In genomic region chr3:61157414-61157813, GRCh38 we compare ENCODE assay signal across 17 cellular contexts.
DNase-seq lines count a peak whose midpoint lies in the region; ATAC-seq, FAIRE-seq and TF ChIP-seq lines count a peak whose summit lies in the region.
"Had no signal": no experiment of that assay in that cellular context is flagged by ENCODE, and none has a peak within 500 bp of the region (broad histone marks: within the 10 kb centered on the region; RNA-seq: fewer than 3 reads in every experiment).

No MANE protein-coding gene starts in this region.

- intact Hi-C loops in heart left ventricle (cut with DNase I): loop anchor here in 1 of 10 donors (5.0 kb wide), 1 partner anchor 95 kb away; the partner anchor contains the start of gene FHIT
- intact Hi-C loops in PC-9 (cut with micrococcal nuclease; ENCODE audit: unreplicated experiment): no loop called here

- no peak overlapping the region for H3K4me2 ChIP-seq in hepatocyte
- H3K4me2 ChIP-seq in PC-9: no peak overlapping the region

- DNase-seq in GM12891 (ENCODE audit: insufficient read length, low spot score): no peak
- DNase-seq in heart left ventricle: no peak
- DNase-seq in effector CD4-positive, alpha-beta T cell: no peak
- no peak for DNase-seq in hepatocyte (ENCODE audit: low spot score)
- no peak for DNase-seq in PC-9
- DNase-seq: activated CD4-positive, alpha-beta T cell treated with anti-CD3 and anti-CD28 coated beads for 4 hours; activated T-cell treated with anti-CD3 and anti-CD28 coated beads, Interleukin-2, amount 50 U/mL, for 4 hours; heart right ventricle; KBM-7; NCI-H1436; RPMI8226; T-helper 2 cell had no signal

- ATAC-seq in GM19351 (IDR thresholded peaks at IDR 0.05; ENCODE audit: unreplicated experiment) (peak; percentile 61), HG02623 (IDR thresholded peaks at IDR 0.05; ENCODE audit: unreplicated experiment) (peak; percentile 81), HG03342 (IDR thresholded peaks at IDR 0.05; ENCODE audit: unreplicated experiment) (peak; percentile 87), heart left ventricle (no peak)
- ATAC-seq: activated T-cell treated with anti-CD3 and anti-CD28 coated beads, Interleukin-2, amount 50 U/mL, for 4 hours; heart right ventricle had no signal

- H2AFZ ChIP-seq in hepatocyte (no peak overlapping the region), PC-9 (no peak overlapping the region)

- H3K27me3 ChIP-seq in heart left ventricle (no peaks in the 10 kb centered on the region), hepatocyte (no peaks in the 10 kb centered on the region), PC-9 (ENCODE audit: insufficient read depth, low read depth) (no peaks in the 10 kb centered on the region)
- H3K27me3 ChIP-seq: heart right ventricle had no signal

- TF ChIP-seq POLR2A in GM12891 (IDR thresholded peaks at IDR 0.05; ENCODE audit: low read depth, low read length): no peak
- no peak for TF ChIP-seq POLR2A in heart left ventricle (IDR thresholded peaks at IDR 0.05)

- H3K9me3 ChIP-seq in heart left ventricle (no peaks in the 10 kb centered on the region), hepatocyte (ENCODE audit: low read depth) (no peaks in the 10 kb centered on the region), PC-9 (ENCODE audit: insufficient read depth, low read depth) (no peaks in the 10 kb centered on the region)
- H3K9me3 ChIP-seq: heart right ventricle, prostate gland had no signal

- peak; percentile 13 for FAIRE-seq in GM12891 (lab: Jason Lieb, UNC)

- H3K9me2 ChIP-seq in hepatocyte (replicated peaks; ENCODE audit: insufficient read depth): no peaks in the 10 kb centered on the region
- H3K9me2 ChIP-seq in PC-9 (ENCODE audit: insufficient read depth): no peaks in the 10 kb centered on the region

- BruUV-seq in PC-9 (replicated peaks; lab: Mats Ljungman, UMichigan): no TSS peak

- H3K4me3 ChIP-seq in heart left ventricle (no peak overlapping the region), hepatocyte (no peak overlapping the region), PC-9 (no peak overlapping the region)
- H3K4me3 ChIP-seq: heart right ventricle, prostate gland had no signal

- H3F3A ChIP-seq in PC-9 (ENCODE audit: insufficient read depth, low read depth): no peaks in the 10 kb centered on the region

- CTCF ChIA-PET in PC-9 (lab: Charles Lee): no interaction called here

- H3K4me1 ChIP-seq in heart left ventricle (peaks cover 0 to 20% (median 6%) of the 10 kb centered on the region in 12 donors), hepatocyte (ENCODE audit: insufficient read depth) (no peaks in the 10 kb centered on the region), PC-9 (replicated peaks; ENCODE audit: insufficient read depth) (no peaks in the 10 kb centered on the region)
- H3K4me1 ChIP-seq: prostate gland had no signal

- no peak overlapping the region for H3K27ac ChIP-seq in heart left ventricle
- H3K27ac ChIP-seq in hepatocyte: no peak overlapping the region
- no peak overlapping the region for H3K27ac ChIP-seq in PC-9
- H3K27ac ChIP-seq: epithelial cell of prostate, heart right ventricle, prostate gland had no signal

- H4K20me1 ChIP-seq in hepatocyte (ENCODE audit: insufficient read depth, poor library complexity, severe bottlenecking) (no peaks in the 10 kb centered on the region), PC-9 (ENCODE audit: insufficient read depth) (no peaks in the 10 kb centered on the region)

- POLR2A ChIA-PET in PC-9 (lab: Charles Lee; ENCODE audit: unreplicated experiment): no interaction called here

- H3K36me3 ChIP-seq in heart left ventricle: no peaks in the 10 kb centered on the region
- H3K36me3 ChIP-seq in hepatocyte (replicated peaks; ENCODE audit: insufficient read depth, low read depth): no peaks in the 10 kb centered on the region
- H3K36me3 ChIP-seq in PC-9 (ENCODE audit: low read depth): no peaks in the 10 kb centered on the region
- H3K36me3 ChIP-seq: heart right ventricle, prostate gland had no signal

- H3K79me2 ChIP-seq in hepatocyte (no peaks in the 10 kb centered on the region), PC-9 (ENCODE audit: low read depth) (no peaks in the 10 kb centered on the region)

- TF ChIP-seq CTCF in heart left ventricle (IDR thresholded peaks at IDR 0.05): no peak
- TF ChIP-seq CTCF in hepatocyte (IDR thresholded peaks at IDR 0.05; ENCODE audit: poor library complexity): no peak
- no peak for TF ChIP-seq CTCF in PC-9 (conservative IDR thresholded peaks at IDR 0.05)

TF ChIP-seq in GM12891, 5 proteins besides CTCF, POLR2A, EP300 and RAD21:
- TF ChIP-seq SPI1 (IDR thresholded peaks at IDR 0.05; ENCODE audit: low read depth, low read length) (peak; percentile 87), PAX5 (IDR thresholded peaks at IDR 0.05; ENCODE audit: insufficient read depth, low read length, severe bottlenecking) (no peak), POLR2AphosphoS5 (IDR thresholded peaks at IDR 0.05; ENCODE audit: low read depth, low read length) (no peak)

Comparison
In these comparisons a context has a peak if more than half of its experiments do, and no peak if none do; other contexts are left out.
1. ATAC-seq: peak in GM19351 (single experiment), HG02623 (single experiment) and HG03342 (single experiment); none in heart left ventricle (0 of 4).